Comparison of ENCODE assay signal across 8 cellular contexts in genomic region chr11:58524232-58525036, GRCh38. TPM values are rescaled to one million over a fixed set of nuclear protein-coding genes. Genes with fewer than 3 reads are reported as not detected.
DNase-seq lines count a peak whose midpoint lies in the region; ATAC-seq and TF ChIP-seq lines count a peak whose summit lies in the region.

No MANE protein-coding gene starts in this region.

- peak; percentile 49 for ATAC-seq in GM21390 (IDR thresholded peaks at IDR 0.05; ENCODE audit: unreplicated experiment)
- peak; percentile 49 to 60 for ATAC-seq in activated T-cell treated with anti-CD3 and anti-CD28 coated beads, Interleukin-2, amount 50 U/mL, for 4 hours

- H3F3A ChIP-seq in DOHH2 (ENCODE audit: control insufficient read depth, insufficient read depth), result peaks cover 33% of the 10 kb centered on the region

- peaks cover 46% of the 10 kb centered on the region for H3K4me1 ChIP-seq in DOHH2 (ENCODE audit: control insufficient read depth, low read length)
- H3K4me1 ChIP-seq in neutrophil (ENCODE audit: control insufficient read depth in 1 of 2, insufficient read depth in 1 of 2, low read depth in 1 of 2, low read length in 1 of 2), result peaks cover 14 to 19% of the 10 kb centered on the region in 2 experiments
- no peaks in the 10 kb centered on the region for H3K4me1 ChIP-seq in vagina

- DNase-seq in HS-27A (ENCODE audit: low read depth) (peak; percentile 64), NOMO-1 treated with DMSO at 0.1 percent for 48 hours (lab: John Stamatoyannopoulos, UW; ENCODE audit: unreplicated experiment) (peak; percentile 57), foreskin fibroblast (peak; percentile 60 to 88), vagina (ENCODE audit: extremely low spot score in 2 of 2) (no peak)
- DNase-seq in activated T-cell treated with anti-CD3 and anti-CD28 coated beads, Interleukin-2, amount 50 U/mL, for 4 hours, result peak; percentile 33

- intact Hi-C loops in vagina (cut with DNase I), result no loop called here

- H3K4me3 ChIP-seq in DOHH2 (ENCODE audit: low read length) (peak overlapping the region; percentile 34), foreskin fibroblast (ENCODE audit: low read depth in 1 of 2, low read length in 2 of 2) (peak overlapping the region in 1 of 2 donors; percentile 5), neutrophil (ENCODE audit: low read depth in 1 of 2, low read length in 1 of 2) (peak overlapping the region; percentile 20 to 38), vagina (peak overlapping the region in 1 of 2 donors; percentile 17)

- no peaks in the 10 kb centered on the region for H3K9me3 Mint-ChIP-seq in activated T-cell treated with anti-CD3 and anti-CD28 coated beads, Interleukin-2, amount 50 U/mL, for 4 hours

- peaks cover 21% of the 10 kb centered on the region; the same call in 1 of the 2 replicates for H4K20me1 ChIP-seq in DOHH2 (ENCODE audit: control insufficient read depth, insufficient read depth, low read depth, low read length)

- peak overlapping the region; percentile 68 for H3K4me3 Mint-ChIP-seq in activated T-cell treated with anti-CD3 and anti-CD28 coated beads, Interleukin-2, amount 50 U/mL, for 4 hours

- no peaks in the 10 kb centered on the region for H3K9me2 ChIP-seq in DOHH2 (replicated peaks; ENCODE audit: control insufficient read depth, low read length)

- H3K36me3 ChIP-seq in DOHH2 (ENCODE audit: control insufficient read depth, low read length), result peaks cover 35% of the 10 kb centered on the region
- H3K36me3 ChIP-seq in neutrophil, result peaks cover 14% of the 10 kb centered on the region
- peaks cover 0 to 14% of the 10 kb centered on the region in 2 donors for H3K36me3 ChIP-seq in vagina

- no peaks in the 10 kb centered on the region for H3K27me3 Mint-ChIP-seq in activated T-cell treated with anti-CD3 and anti-CD28 coated beads, Interleukin-2, amount 50 U/mL, for 4 hours (ENCODE audit: low read depth)

- H3K4me2 ChIP-seq in DOHH2 (ENCODE audit: low read length), result peak overlapping the region; percentile 54

- H3K27ac ChIP-seq in DOHH2 (ENCODE audit: low read depth, low read length) (peak overlapping the region; percentile 89), neutrophil (peak overlapping the region; percentile 76), vagina (no peak overlapping the region)

- H3K79me2 ChIP-seq in DOHH2 (ENCODE audit: control insufficient read depth, low read length), result no peaks in the 10 kb centered on the region

- H3K9me3 ChIP-seq in DOHH2 (ENCODE audit: control insufficient read depth, insufficient read depth, low read length) (no peaks in the 10 kb centered on the region), neutrophil (no peaks in the 10 kb centered on the region), vagina (no peaks in the 10 kb centered on the region)

- H3K36me3 Mint-ChIP-seq in activated T-cell treated with anti-CD3 and anti-CD28 coated beads, Interleukin-2, amount 50 U/mL, for 4 hours (ENCODE audit: insufficient read depth), result peaks cover 22% of the 10 kb centered on the region

- no peak for TF ChIP-seq POLR2A in vagina (IDR thresholded peaks at IDR 0.05)

- H3K4me1 Mint-ChIP-seq in activated T-cell treated with anti-CD3 and anti-CD28 coated beads, Interleukin-2, amount 50 U/mL, for 4 hours (ENCODE audit: low read depth), result peaks cover 59% of the 10 kb centered on the region

- TF ChIP-seq CTCF in DOHH2 (IDR thresholded peaks at IDR 0.05; ENCODE audit: low read depth, low read length, poor library complexity, severe bottlenecking) (peak; percentile 96), foreskin fibroblast (IDR thresholded peaks at IDR 0.05; ENCODE audit: low read depth, low read length) (peak; percentile 88), neutrophil (IDR thresholded peaks at IDR 0.05) (peak; percentile 69), vagina (IDR thresholded peaks at IDR 0.05) (peak; percentile 49 to 62 (median 61))

- H3K27me3 ChIP-seq in DOHH2 (ENCODE audit: control insufficient read depth, low read length), result no peaks in the 10 kb centered on the region
- H3K27me3 ChIP-seq in neutrophil, result no peaks in the 10 kb centered on the region
- no peaks in the 10 kb centered on the region for H3K27me3 ChIP-seq in vagina

RNA-seq across cellular contexts. Expression of gene OR5B21, which starts 16.5 kb away (rescaled TPM):
- total RNA-seq in activated T-cell treated with anti-CD3 and anti-CD28 coated beads, Interleukin-2, amount 50 U/mL, for 4 hours, result not detected
- not detected for total RNA-seq in vagina

RNA-seq across cellular contexts. Expression of gene LPXN, which starts 51.2 kb away (rescaled TPM):
- 100 to 1,000 TPM; 102 to 116 (median 115) TPM for total RNA-seq in activated T-cell treated with anti-CD3 and anti-CD28 coated beads, Interleukin-2, amount 50 U/mL, for 4 hours
- total RNA-seq in vagina, result 24.3 TPM

RNA-seq across cellular contexts. Expression of gene ZFP91, which starts 54.4 kb away (rescaled TPM):
- 10 to 100 TPM; 54.8 to 60.4 (median 54.9) TPM for total RNA-seq in activated T-cell treated with anti-CD3 and anti-CD28 coated beads, Interleukin-2, amount 50 U/mL, for 4 hours
- 35.4 TPM for total RNA-seq in vagina

Comparison
In these comparisons a context has a peak if more than half of its experiments do, and no peak if none do; other contexts are left out.
1. DNase-seq: peak in HS-27A (single experiment), NOMO-1 treated with DMSO at 0.1 percent for 48 hours (single experiment), activated T-cell treated with anti-CD3 and anti-CD28 coated beads, Interleukin-2, amount 50 U/mL, for 4 hours (single experiment) and foreskin fibroblast (2 of 2); none in vagina (0 of 2).
2. Peak in every context shown above with its lines, with median percentiles within 50 percentile points of each other: CTCF ChIP-seq.